Comparison of ENCODE assay signal across 9 cellular contexts in the genomic region with DNA sequence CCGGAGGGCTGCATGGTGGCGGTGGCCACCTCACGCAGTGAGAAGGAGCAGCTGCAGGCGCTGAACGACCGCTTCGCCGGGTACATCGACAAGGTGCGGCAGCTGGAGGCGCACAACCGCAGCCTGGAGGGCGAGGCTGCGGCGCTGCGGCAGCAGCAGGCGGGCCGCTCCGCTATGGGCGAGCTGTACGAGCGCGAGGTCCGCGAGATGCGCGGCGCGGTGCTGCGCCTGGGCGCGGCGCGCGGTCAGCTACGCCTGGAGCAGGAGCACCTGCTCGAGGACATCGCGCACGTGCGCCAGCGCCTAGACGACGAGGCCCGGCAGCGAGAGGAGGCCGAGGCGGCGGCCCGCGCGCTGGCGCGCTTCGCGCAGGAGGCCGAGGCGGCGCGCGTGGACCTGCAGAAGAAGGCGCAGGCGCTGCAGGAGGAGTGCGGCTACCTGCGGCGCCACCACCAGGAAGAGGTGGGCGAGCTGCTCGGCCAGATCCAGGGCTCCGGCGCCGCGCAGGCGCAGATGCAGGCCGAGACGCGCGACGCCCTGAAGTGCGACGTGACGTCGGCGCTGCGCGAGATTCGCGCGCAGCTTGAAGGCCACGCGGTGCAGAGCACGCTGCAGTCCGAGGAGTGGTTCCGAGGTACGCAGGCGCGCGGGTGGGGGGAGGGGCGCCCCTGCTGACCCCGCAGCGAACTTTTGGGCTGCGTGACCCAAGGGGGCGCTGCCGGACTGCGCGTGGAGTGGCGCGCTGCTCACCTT. TPM values are rescaled to one million over a fixed set of nuclear protein-coding genes. Genes with fewer than 3 reads are reported as not detected.
A peak's percentile ranks its signal among the peaks of the same experiment; 100 is the strongest.
DNase-seq lines count a peak whose midpoint lies in the region.
"Had no signal": no experiment of that assay in that cellular context is flagged by ENCODE, and none has a peak within 500 bp of the region (broad histone marks: within the 10 kb centered on the region; RNA-seq: fewer than 3 reads in every experiment).

No MANE protein-coding gene starts in this region.

- H3K4me2 ChIP-seq in mesenchymal stem cell (ENCODE audit: low read length, poor library complexity, severe bottlenecking): no peak overlapping the region

- H2BK5ac ChIP-seq in mesenchymal stem cell (ENCODE audit: low read depth, low read length, poor library complexity, severe bottlenecking): no peak overlapping the region

- no peak overlapping the region for H3K9ac ChIP-seq in mesenchymal stem cell (ENCODE audit: low read length)

- H3K4ac ChIP-seq in mesenchymal stem cell (ENCODE audit: low read depth in 1 of 2, low read length in 2 of 2): no peak overlapping the region

- peak overlapping the region in 1 of 2 experiments; percentile 37 for H3K18ac ChIP-seq in mesenchymal stem cell (ENCODE audit: low read depth in 1 of 2, low read length in 2 of 2)

- no peak overlapping the region for H3K14ac ChIP-seq in mesenchymal stem cell (ENCODE audit: low read length in 2 of 2)

- no peak overlapping the region for H4K91ac ChIP-seq in mesenchymal stem cell (ENCODE audit: low read length)

- H3K4me1 Mint-ChIP-seq in CD8-positive, alpha-beta memory T cell: peaks cover 13 to 24% (median 20%) of the 10 kb centered on the region in 3 donors
- peaks cover 19% of the 10 kb centered on the region for H3K4me1 Mint-ChIP-seq in stimulated activated naive CD8-positive, alpha-beta T cell treated with anti-CD3 and anti-CD28 coated beads, Interleukin-15, Interleukin-2, amounts not matched to agents 100 ng/mL and 50 ng/mL, for 24 hours (ENCODE audit: low read depth)

- H2BK15ac ChIP-seq in mesenchymal stem cell (ENCODE audit: low read depth, poor library complexity, severe bottlenecking): no peak overlapping the region

- no peak overlapping the region for H2AK5ac ChIP-seq in mesenchymal stem cell (ENCODE audit: low read length, severe bottlenecking)

- no peak overlapping the region for H2BK12ac ChIP-seq in mesenchymal stem cell (ENCODE audit: low read length in 2 of 2)

- peak overlapping the region; percentile 46 for H2AFZ ChIP-seq in mesenchymal stem cell (ENCODE audit: low read depth, low read length)

- no peaks in the 10 kb centered on the region for H3K36me3 ChIP-seq in CD8-positive, alpha-beta memory T cell (ENCODE audit: insufficient read depth, low read length)
- no peaks in the 10 kb centered on the region for H3K36me3 ChIP-seq in mesenchymal stem cell (ENCODE audit: control insufficient read depth in 1 of 2, insufficient read depth in 2 of 2, low read depth in 1 of 2, low read length in 2 of 2)

- peaks cover 0 to 2% (median 0%) of the 10 kb centered on the region in 3 donors for H3K36me3 Mint-ChIP-seq in CD8-positive, alpha-beta memory T cell
- H3K36me3 Mint-ChIP-seq in stimulated activated naive CD8-positive, alpha-beta T cell treated with anti-CD3 and anti-CD28 coated beads, Interleukin-15, Interleukin-2, amounts not matched to agents 100 ng/mL and 50 ng/mL, for 24 hours (ENCODE audit: low read depth): peaks cover 6% of the 10 kb centered on the region

- no peaks in the 10 kb centered on the region for H3K9me3 ChIP-seq in CD8-positive, alpha-beta memory T cell (ENCODE audit: low read length)
- no peaks in the 10 kb centered on the region for H3K9me3 ChIP-seq in mesenchymal stem cell (ENCODE audit: control insufficient read depth, low read length)

- peak; percentile 12 to 54 (median 31) for DNase-seq in CD8-positive, alpha-beta memory T cell
- DNase-seq in SK-N-DZ (ENCODE audit: low spot score): peak; percentile 69
- DNase-seq in cerebellar cortex (ENCODE audit: low spot score): peak; percentile 77
- DNase-seq in mesenchymal stem cell: peak; percentile 36
- no peak for DNase-seq in kidney glomerular epithelial cell (lab: John Stamatoyannopoulos, UW)
- no peak for DNase-seq in posterior vena cava (ENCODE audit: low spot score)
- DNase-seq in NAMALWA (ENCODE audit: low spot score): no peak

- POLR2A ChIA-PET in CD8-positive, alpha-beta memory T cell (lab: Charles Lee): interaction anchor here (1.2 kb wide), 1 partner anchor 73 kb away, joined by 3 read pairs; the partner anchor contains the start of gene THOC5

- CTCF ChIA-PET in CD8-positive, alpha-beta memory T cell (lab: Charles Lee): interaction anchor here (0.7 kb wide), 1 partner anchor 189 kb away, joined by 3 read pairs; no protein-coding TSS in a partner anchor

- H3K27me3 Mint-ChIP-seq in CD8-positive, alpha-beta memory T cell: peaks cover 33 to 51% of the 10 kb centered on the region in 2 donors
- peaks cover 45% of the 10 kb centered on the region for H3K27me3 Mint-ChIP-seq in stimulated activated naive CD8-positive, alpha-beta T cell treated with anti-CD3 and anti-CD28 coated beads, Interleukin-15, Interleukin-2, amounts not matched to agents 100 ng/mL and 50 ng/mL, for 24 hours

- no peaks in the 10 kb centered on the region for H3K4me1 ChIP-seq in CD8-positive, alpha-beta memory T cell (ENCODE audit: insufficient read depth, low read length)
- H3K4me1 ChIP-seq in mesenchymal stem cell (ENCODE audit: control insufficient read depth, insufficient read depth, low read depth, low read length): peaks cover 14% of the 10 kb centered on the region

- peaks cover 7% of the 10 kb centered on the region for H3K27me3 ChIP-seq in CD8-positive, alpha-beta memory T cell (ENCODE audit: insufficient read depth, low read length, poor library complexity, severe bottlenecking)
- peaks cover 68 to 69% of the 10 kb centered on the region in 2 experiments for H3K27me3 ChIP-seq in mesenchymal stem cell (ENCODE audit: control insufficient read depth in 1 of 2, insufficient read depth in 1 of 2, low read length in 2 of 2)

- H3K27ac ChIP-seq in CD8-positive, alpha-beta memory T cell (ENCODE audit: low read depth, low read length): no peak overlapping the region
- H3K27ac ChIP-seq in mesenchymal stem cell (ENCODE audit: low read length, poor library complexity, severe bottlenecking): no peak overlapping the region

- H3K79me1 ChIP-seq in mesenchymal stem cell (replicated peaks; ENCODE audit: low read length, poor library complexity, severe bottlenecking): no peaks in the 10 kb centered on the region

- intact Hi-C loops in posterior vena cava (cut with DNase I): no loop called here

- no peak overlapping the region for H3K4me3 ChIP-seq in CD8-positive, alpha-beta memory T cell (ENCODE audit: low read length)
- H3K4me3 ChIP-seq in mesenchymal stem cell (ENCODE audit: insufficient read depth in 1 of 2, low read depth in 1 of 2, low read length in 2 of 2): peak overlapping the region; percentile 14 to 37

- H4K8ac ChIP-seq in mesenchymal stem cell (ENCODE audit: low read length): peak overlapping the region; percentile 39

- 9% methylated on average over 96 of the region's 107 CpGs for WGBS in mesenchymal stem cell

- H3K27ac Mint-ChIP-seq in CD8-positive, alpha-beta memory T cell: no peak overlapping the region
- H3K27ac Mint-ChIP-seq in stimulated activated naive CD8-positive, alpha-beta T cell treated with anti-CD3 and anti-CD28 coated beads, Interleukin-15, Interleukin-2, amounts not matched to agents 100 ng/mL and 50 ng/mL, for 24 hours: no peak overlapping the region

- peak overlapping the region in 1 of 2 experiments; percentile 34 for H3K23ac ChIP-seq in mesenchymal stem cell (ENCODE audit: low read length in 2 of 2)

- no peak overlapping the region for H2BK120ac ChIP-seq in mesenchymal stem cell (ENCODE audit: low read depth, low read length)

- peak overlapping the region in 4 of 7 donors; percentile 49 to 70 (median 60) for H3K4me3 Mint-ChIP-seq in CD8-positive, alpha-beta memory T cell
- H3K4me3 Mint-ChIP-seq in stimulated activated naive CD8-positive, alpha-beta T cell treated with anti-CD3 and anti-CD28 coated beads, Interleukin-15, Interleukin-2, amounts not matched to agents 100 ng/mL and 50 ng/mL, for 24 hours: peak overlapping the region; percentile 75

- H3K9me3 Mint-ChIP-seq in CD8-positive, alpha-beta memory T cell: no peaks in the 10 kb centered on the region
- no peaks in the 10 kb centered on the region for H3K9me3 Mint-ChIP-seq in stimulated activated naive CD8-positive, alpha-beta T cell treated with anti-CD3 and anti-CD28 coated beads, Interleukin-15, Interleukin-2, amounts not matched to agents 100 ng/mL and 50 ng/mL, for 24 hours

RNA-seq across cellular contexts. Expression of gene NEFH, which starts 0.7 kb away (rescaled TPM):
- total RNA-seq in CD8-positive, alpha-beta memory T cell: 1 to 10 TPM; 6.3 to 7.1 TPM
- polyA plus RNA-seq in CD8-positive, alpha-beta memory T cell: 1.6 TPM
- polyA plus RNA-seq in SK-N-DZ (2014; cell fraction: cytosol; rRNA removed): 1.3 and 2.2 TPM in 2 replicates
- polyA plus RNA-seq in SK-N-DZ (2014; cell fraction: nucleus; rRNA removed): 0.69 and 3.1 TPM in 2 replicates
- polyA plus RNA-seq in mesenchymal stem cell (2013, experiment 1 of 2): 1.5 TPM
- 1.4 TPM for polyA plus RNA-seq in mesenchymal stem cell (2013, experiment 2 of 2)
- total RNA-seq in posterior vena cava: under 1 TPM; 0.33 to 0.42 TPM

RNA-seq across cellular contexts. Expression of gene RFPL1, which starts 42.3 kb away (rescaled TPM):
- not detected for total RNA-seq in CD8-positive, alpha-beta memory T cell
- polyA plus RNA-seq in CD8-positive, alpha-beta memory T cell: not detected
- 0.06 TPM in 1 of 2 replicates, not detected in the other for polyA plus RNA-seq in SK-N-DZ (2014; cell fraction: cytosol; rRNA removed)
- polyA plus RNA-seq in SK-N-DZ (2014; cell fraction: nucleus; rRNA removed): not detected in 2 replicates
- not detected for polyA plus RNA-seq in mesenchymal stem cell (2013, experiment 1 of 2)
- polyA plus RNA-seq in mesenchymal stem cell (2013, experiment 2 of 2): not detected
- total RNA-seq in posterior vena cava: not detected
- total RNA-seq: dermis microvascular lymphatic vessel endothelial cell had no signal

Comparison
In these comparisons a context has a peak if more than half of its experiments do, and no peak if none do; other contexts are left out.
1. DNase-seq: peak in CD8-positive, alpha-beta memory T cell (5 of 5), SK-N-DZ (single experiment), cerebellar cortex (single experiment) and mesenchymal stem cell (single experiment); none in kidney glomerular epithelial cell (single experiment), posterior vena cava (single experiment) and NAMALWA (single experiment).
2. RNA of gene NEFH, which starts 0.7 kb away (total RNA-seq): 6.3 to 7.1 TPM in CD8-positive, alpha-beta memory T cell; 0.33 to 0.42 TPM in posterior vena cava; every median in the first group is over 4 times any median in the second.